ENCODE assay signal across 18 cellular contexts in genomic region chr6:8375916-8376315, GRCh38.
"Had no signal": no experiment of that assay in that cellular context is flagged by ENCODE, and none has a peak within 500 bp of the region (broad histone marks: within the 10 kb centered on the region; RNA-seq: fewer than 3 reads in every experiment).

No MANE protein-coding gene starts in this region.

- FAIRE-seq: keratinocyte, small intestine had no signal

- DNase-seq: central memory CD4-positive, alpha-beta T cell; cortex of kidney; dorsolateral prefrontal cortex; effector CD8-positive, alpha-beta T cell; glutamatergic neuron; immature natural killer cell; left cardiac atrium; natural killer cell; posterior cingulate gyrus; small intestine; stimulated activated CD4-positive, alpha-beta T cell treated with anti-CD3 and anti-CD28 coated beads, Interleukin-4, amount 100 ng/mL, for 24 hours; tibial artery; upper lobe of right lung had no signal

- H3K9me3 ChIP-seq: gastroesophageal sphincter, right atrium auricular region, tibial artery, upper lobe of right lung had no signal

- ATAC-seq: esophagus mucosa; gastroesophageal sphincter; left cardiac atrium; natural killer cell; stimulated activated memory B cell treated with anti-CD40 and anti-IgM and Interleukin-4, amounts not matched to agents 10 μg/mL and 1 μg/mL and 100 μg/mL, for 72 hours; upper lobe of right lung had no signal

- H3K4me3 ChIP-seq: dorsolateral prefrontal cortex, gastroesophageal sphincter, right atrium auricular region, tibial artery, upper lobe of right lung had no signal

- H3K27ac ChIP-seq: dorsolateral prefrontal cortex, gastroesophageal sphincter, right atrium auricular region, tibial artery, upper lobe of right lung had no signal

- H3K4me1 ChIP-seq: gastroesophageal sphincter, right atrium auricular region, tibial artery, upper lobe of right lung had no signal

- H3K36me3 ChIP-seq: gastroesophageal sphincter, right atrium auricular region, tibial artery, upper lobe of right lung had no signal

- H3K27me3 ChIP-seq: right atrium auricular region, tibial artery, upper lobe of right lung had no signal
